In genomic region chr17:80382956-80383355, GRCh38 we compare ENCODE assay signal across 16 cellular contexts. TPM values are rescaled to one million over a fixed set of nuclear protein-coding genes. Genes with fewer than 3 reads are reported as not detected.
DNase-seq lines count a peak whose midpoint lies in the region; ATAC-seq lines count a peak whose summit lies in the region.
"Had no signal": no experiment of that assay in that cellular context is flagged by ENCODE, and none has a peak within 500 bp of the region (broad histone marks: within the 10 kb centered on the region; RNA-seq: fewer than 3 reads in every experiment).

No MANE protein-coding gene starts in this region.

- no peaks in the 10 kb centered on the region for H3K27me3 Mint-ChIP-seq in activated T-cell treated with anti-CD3 and anti-CD28 coated beads, Interleukin-2, amount 50 U/mL, for 72 hours (ENCODE audit: low read depth)
- H3K27me3 Mint-ChIP-seq in activated T-helper 1 cell treated with anti-CD3 and anti-CD28 coated beads, Interleukin-12 subunit alpha, Interleukin-12 subunit beta, Interleukin-2, Interleukin-4 antibody, amounts not matched to agents 30 ng/mL and 10 ng/mL and 1 ng/mL, durations not matched to agents 14 hours and 24 hours and 36 hours (ENCODE audit: insufficient read depth), result no peaks in the 10 kb centered on the region
- H3K27me3 Mint-ChIP-seq in immature natural killer cell (ENCODE audit: low read depth in 3 of 3), result peaks cover 13 to 44% (median 30%) of the 10 kb centered on the region in 3 donors
- H3K27me3 Mint-ChIP-seq: B cell; CD4-positive, alpha-beta memory T cell had no signal

- H3K4me1 Mint-ChIP-seq in activated T-cell treated with anti-CD3 and anti-CD28 coated beads, Interleukin-2, amount 50 U/mL, for 72 hours (ENCODE audit: low read depth), result no peaks in the 10 kb centered on the region
- H3K4me1 Mint-ChIP-seq in activated T-helper 1 cell treated with anti-CD3 and anti-CD28 coated beads, Interleukin-12 subunit alpha, Interleukin-12 subunit beta, Interleukin-2, Interleukin-4 antibody, amounts not matched to agents 30 ng/mL and 10 ng/mL and 1 ng/mL, durations not matched to agents 14 hours and 24 hours and 36 hours (ENCODE audit: low read depth), result peaks cover 27% of the 10 kb centered on the region
- H3K4me1 Mint-ChIP-seq in immature natural killer cell, result no peaks in the 10 kb centered on the region
- peaks cover 8% of the 10 kb centered on the region for H3K4me1 Mint-ChIP-seq in stimulated activated effector memory CD8-positive, alpha-beta T cell treated with anti-CD3 and anti-CD28 coated beads, Interleukin-12 subunit alpha, Interleukin-12 subunit beta, amount 100 ng/mL, for 72 hours
- H3K4me1 Mint-ChIP-seq: B cell had no signal

- H3K36me3 Mint-ChIP-seq in activated T-cell treated with anti-CD3 and anti-CD28 coated beads, Interleukin-2, amount 50 U/mL, for 72 hours (ENCODE audit: insufficient read depth in 2 of 2), result peaks cover 21 to 62% of the 10 kb centered on the region in 2 donors
- H3K36me3 Mint-ChIP-seq in activated T-helper 1 cell treated with anti-CD3 and anti-CD28 coated beads, Interleukin-12 subunit alpha, Interleukin-12 subunit beta, Interleukin-2, Interleukin-4 antibody, amounts not matched to agents 30 ng/mL and 10 ng/mL and 1 ng/mL, durations not matched to agents 14 hours and 24 hours and 36 hours (ENCODE audit: low read depth), result peaks cover 82% of the 10 kb centered on the region
- H3K36me3 Mint-ChIP-seq in immature natural killer cell, result peaks cover 19 to 91% (median 52%) of the 10 kb centered on the region in 3 donors
- H3K36me3 Mint-ChIP-seq in stimulated activated effector memory CD8-positive, alpha-beta T cell treated with anti-CD3 and anti-CD28 coated beads, Interleukin-12 subunit alpha, Interleukin-12 subunit beta, amount 100 ng/mL, for 72 hours, result peaks cover 100% of the 10 kb centered on the region

- H3K4me3 Mint-ChIP-seq in activated T-cell treated with anti-CD3 and anti-CD28 coated beads, Interleukin-2, amount 50 U/mL, for 72 hours, result no peak overlapping the region
- no peak overlapping the region for H3K4me3 Mint-ChIP-seq in activated T-helper 1 cell treated with anti-CD3 and anti-CD28 coated beads, Interleukin-12 subunit alpha, Interleukin-12 subunit beta, Interleukin-2, Interleukin-4 antibody, amounts not matched to agents 30 ng/mL and 10 ng/mL and 1 ng/mL, durations not matched to agents 14 hours and 24 hours and 36 hours
- no peak overlapping the region for H3K4me3 Mint-ChIP-seq in immature natural killer cell
- H3K4me3 Mint-ChIP-seq in stimulated activated effector memory CD8-positive, alpha-beta T cell treated with anti-CD3 and anti-CD28 coated beads, Interleukin-12 subunit alpha, Interleukin-12 subunit beta, amount 100 ng/mL, for 72 hours, result no peak overlapping the region
- H3K4me3 Mint-ChIP-seq: B cell; CD4-positive, alpha-beta memory T cell had no signal

- intact Hi-C loops in activated T-helper 1 cell treated with anti-CD3 and anti-CD28 coated beads, Interleukin-12 subunit alpha, Interleukin-12 subunit beta, Interleukin-2, Interleukin-4 antibody, amounts not matched to agents 30 ng/mL and 10 ng/mL and 1 ng/mL, durations not matched to agents 14 hours and 24 hours and 36 hours (cut with micrococcal nuclease), result no loop called here

- peak overlapping the region; percentile 75 for H3K27ac Mint-ChIP-seq in activated T-cell treated with anti-CD3 and anti-CD28 coated beads, Interleukin-2, amount 50 U/mL, for 72 hours
- peak overlapping the region; percentile 51 for H3K27ac Mint-ChIP-seq in activated T-helper 1 cell treated with anti-CD3 and anti-CD28 coated beads, Interleukin-12 subunit alpha, Interleukin-12 subunit beta, Interleukin-2, Interleukin-4 antibody, amounts not matched to agents 30 ng/mL and 10 ng/mL and 1 ng/mL, durations not matched to agents 14 hours and 24 hours and 36 hours
- peak overlapping the region in 4 of 6 donors; percentile 13 to 58 (median 44) for H3K27ac Mint-ChIP-seq in immature natural killer cell
- H3K27ac Mint-ChIP-seq in stimulated activated effector memory CD8-positive, alpha-beta T cell treated with anti-CD3 and anti-CD28 coated beads, Interleukin-12 subunit alpha, Interleukin-12 subunit beta, amount 100 ng/mL, for 72 hours, result peak overlapping the region; percentile 90
- H3K27ac Mint-ChIP-seq: B cell had no signal

- DNase-seq in activated T-cell treated with anti-CD3 and anti-CD28 coated beads, Interleukin-2, amount 50 U/mL, for 72 hours, result no peak
- no peak for DNase-seq in activated T-cell treated with anti-CD3 and anti-CD28 coated beads, Interleukin-2, amount 50 U/mL, for 48 hours
- DNase-seq in activated T-helper 1 cell treated with anti-CD3 and anti-CD28 coated beads, Interleukin-12 subunit alpha, Interleukin-12 subunit beta, Interleukin-2, Interleukin-4 antibody, amounts not matched to agents 30 ng/mL and 10 ng/mL and 1 ng/mL, durations not matched to agents 14 hours and 24 hours and 36 hours (ENCODE audit: low spot score), result no peak
- no peak for DNase-seq in immature natural killer cell
- DNase-seq in stimulated activated effector memory CD8-positive, alpha-beta T cell treated with anti-CD3 and anti-CD28 coated beads, Interleukin-12 subunit alpha, Interleukin-12 subunit beta, amount 100 ng/mL, for 72 hours (ENCODE audit: low spot score in 2 of 2), result no peak
- no peak for DNase-seq in SKM-1 treated with dmso at 0.1 percent for 144 hours (lab: John Stamatoyannopoulos, UW; ENCODE audit: unreplicated experiment)
- no peak for DNase-seq in COLO829 (ENCODE audit: low spot score)
- DNase-seq: CD4-positive, alpha-beta memory T cell; DMS 273 treated with DMSO at 0.1 percent for 48 hours; NCI-H1436 treated with DMSO at 0.1 percent for 48 hours; NCI-H2081 treated with DMSO at 0.1 percent for 48 hours; NCI-H526; NK-92 treated with Interleukin-12 subunit alpha and Interleukin-12 subunit beta, amount 100 ng/mL, for 24 hours; OCI-M1 had no signal

- no peak for ATAC-seq in activated T-cell treated with anti-CD3 and anti-CD28 coated beads, Interleukin-2, amount 50 U/mL, for 72 hours (replicated peaks in 1 of 2)
- ATAC-seq in stimulated activated effector memory CD8-positive, alpha-beta T cell treated with anti-CD3 and anti-CD28 coated beads, Interleukin-12 subunit alpha, Interleukin-12 subunit beta, amount 100 ng/mL, for 72 hours, result no peak
- ATAC-seq: K562 had no signal

- no peaks in the 10 kb centered on the region for H3K9me3 Mint-ChIP-seq in activated T-cell treated with anti-CD3 and anti-CD28 coated beads, Interleukin-2, amount 50 U/mL, for 72 hours
- no peaks in the 10 kb centered on the region for H3K9me3 Mint-ChIP-seq in activated T-helper 1 cell treated with anti-CD3 and anti-CD28 coated beads, Interleukin-12 subunit alpha, Interleukin-12 subunit beta, Interleukin-2, Interleukin-4 antibody, amounts not matched to agents 30 ng/mL and 10 ng/mL and 1 ng/mL, durations not matched to agents 14 hours and 24 hours and 36 hours
- H3K9me3 Mint-ChIP-seq in immature natural killer cell, result no peaks in the 10 kb centered on the region
- H3K9me3 Mint-ChIP-seq in stimulated activated effector memory CD8-positive, alpha-beta T cell treated with anti-CD3 and anti-CD28 coated beads, Interleukin-12 subunit alpha, Interleukin-12 subunit beta, amount 100 ng/mL, for 72 hours, result no peaks in the 10 kb centered on the region

RNA-seq across cellular contexts. Expression of gene ENDOV, which starts 32.0 kb away (rescaled TPM):
- 10 to 100 TPM; 25.3 to 29.0 TPM for total RNA-seq in activated T-cell treated with anti-CD3 and anti-CD28 coated beads, Interleukin-2, amount 50 U/mL, for 72 hours
- 15.6 and 16.9 TPM in 2 replicates for total RNA-seq in activated T-helper 1 cell treated with anti-CD3 and anti-CD28 coated beads, Interleukin-12 subunit alpha, Interleukin-12 subunit beta, Interleukin-2, Interleukin-4 antibody, amounts not matched to agents 30 ng/mL and 10 ng/mL and 1 ng/mL, durations not matched to agents 14 hours and 24 hours and 36 hours
- polyA plus RNA-seq in immature natural killer cell, result 10 to 100 TPM in 1 of 3 donors, 1 to 10 TPM in 2; 8.1 to 11.7 (median 8.7) TPM
